28 cellular contexts compared by ENCODE assay signal in genomic region chrX:31421441-31421840, GRCh38.
"Had no signal": no experiment of that assay in that cellular context is flagged by ENCODE, and none has a peak within 500 bp of the region (broad histone marks: within the 10 kb centered on the region; RNA-seq: fewer than 3 reads in every experiment).

No MANE protein-coding gene starts in this region.

- FAIRE-seq: islet of Langerhans had no signal

- H3K4me3 ChIP-seq: heart right ventricle, left lung, lung, neural progenitor cell, prostate gland, skin epidermis, spleen, tibial nerve, uterus had no signal

- H2AFZ ChIP-seq: neural progenitor cell had no signal

- H3K9me3 ChIP-seq: heart right ventricle, left lung, neutrophil, prostate gland, spleen, tibial nerve, uterus had no signal

- H3K36me3 ChIP-seq: heart right ventricle, left lung, neural progenitor cell, neutrophil, prostate gland, spleen, tibial nerve, uterus had no signal

- H3K27me3 ChIP-seq: left lung, neural progenitor cell, neutrophil, tibial nerve had no signal

- DNase-seq: heart right ventricle; hippocampal formation; kidney; left colon; left lung; mesendoderm; naive B cell; natural killer cell; nephron progenitor cell; occipital lobe; posterior cingulate gyrus; retina; right cardiac atrium; spleen; stimulated activated CD4-positive, alpha-beta T cell treated with anti-CD3 and anti-CD28 coated beads, Interleukin-2, amount 100 ng/mL, for 48 hours; stimulated activated CD4-positive, alpha-beta T cell treated with anti-CD3 and anti-CD28 coated beads, Interleukin-4, amount 100 ng/mL, for 4 hours; stimulated activated CD8-positive, alpha-beta memory T cell treated with anti-CD3 and anti-CD28 coated beads, Interleukin-4, amount 100 ng/mL, for 48 hours; stimulated activated naive CD4-positive, alpha-beta T cell treated with Interleukin-2 at 50 U/mL for 16 hours; stimulated activated naive CD8-positive, alpha-beta T cell treated with anti-CD3 and anti-CD28 coated beads, Interleukin-15, amount 100 ng/mL, for 72 hours; substantia nigra; uterus had no signal

- H3K4me1 ChIP-seq: left lung, neural progenitor cell, prostate gland, spleen, uterus had no signal

- H3K27ac ChIP-seq: heart right ventricle, left lung, neural progenitor cell, neutrophil, prostate gland, skin epidermis, spleen, tibial nerve, uterus had no signal

- H3K4me2 ChIP-seq: neural progenitor cell had no signal
